Comparison of ENCODE assay signal across 9 cellular contexts in the genomic region with DNA sequence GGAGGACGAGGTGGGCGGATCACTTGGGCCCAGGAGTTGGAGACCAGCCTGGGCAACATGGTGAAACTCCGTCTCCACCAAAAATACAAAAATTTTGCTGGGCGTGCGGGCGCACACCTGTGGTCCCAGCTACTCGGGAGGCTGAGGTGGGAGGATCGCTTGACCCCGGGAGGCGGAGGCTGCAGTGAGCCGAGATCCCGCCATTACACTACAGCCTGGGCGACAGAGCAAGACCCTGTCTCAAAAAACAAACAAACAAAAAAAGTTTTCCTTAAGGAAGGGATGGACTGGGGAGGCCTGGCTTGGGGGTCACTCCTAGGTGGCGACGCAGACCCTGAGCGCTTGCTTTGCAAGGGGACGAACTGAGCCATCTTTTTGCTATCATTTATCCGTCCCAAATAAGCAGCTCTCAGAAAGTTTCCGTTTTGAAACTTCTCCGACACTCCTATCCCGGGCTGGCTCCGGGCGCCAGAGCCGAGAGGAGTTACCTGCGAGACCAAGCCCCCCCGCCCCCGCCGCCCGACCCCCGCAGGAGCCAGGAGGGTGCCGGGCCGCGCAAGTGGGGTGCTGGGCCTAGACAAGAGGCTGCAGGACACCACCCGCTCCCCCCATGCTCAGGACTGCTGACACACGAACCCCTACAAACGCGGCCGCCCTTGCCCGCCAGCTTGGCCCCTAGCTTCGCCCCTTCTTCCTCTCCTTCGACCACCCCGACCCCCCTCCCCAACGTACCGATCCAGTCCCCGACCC. TPM values are rescaled to one million over a fixed set of nuclear protein-coding genes. Genes with fewer than 3 reads are reported as not detected.
A peak's percentile ranks its signal among the peaks of the same experiment; 100 is the strongest.
DNase-seq lines count a peak whose midpoint lies in the region; ATAC-seq and TF ChIP-seq lines count a peak whose summit lies in the region.
"Had no signal": no experiment of that assay in that cellular context is flagged by ENCODE, and none has a peak within 500 bp of the region (broad histone marks: within the 10 kb centered on the region; RNA-seq: fewer than 3 reads in every experiment).

No MANE protein-coding gene starts in this region.

- no peaks in the 10 kb centered on the region for H3K36me3 Mint-ChIP-seq in stimulated activated memory B cell treated with anti-CD40 and anti-IgM and Interleukin-4, amounts not matched to agents 10 μg/mL and 1 μg/mL and 100 μg/mL, for 72 hours

- in situ Hi-C loops in brain microvascular endothelial cell (cut with HindIII; ENCODE audit: low pct_ligation_motif_present, low sequenced_read_pairs): no loop called here

- H3K27ac ChIP-seq in HEK293 (ENCODE audit: extremely low read depth, low read depth, low read length): no peak overlapping the region
- no peak overlapping the region for H3K27ac ChIP-seq in brain microvascular endothelial cell

- H3K27me3 Mint-ChIP-seq in stimulated activated memory B cell treated with anti-CD40 and anti-IgM and Interleukin-4, amounts not matched to agents 10 μg/mL and 1 μg/mL and 100 μg/mL, for 72 hours: peaks cover 90% of the 10 kb centered on the region

- CTCF ChIA-PET in HEK293 (lab: Yijun Ruan, JAX): no interaction called here

- H3K4me1 ChIP-seq in HEK293 (ENCODE audit: control insufficient read depth, insufficient read depth, low read length): peaks cover 4% of the 10 kb centered on the region; the same call in 1 of the 2 replicates

- H3K27ac Mint-ChIP-seq in stimulated activated memory B cell treated with anti-CD40 and anti-IgM and Interleukin-4, amounts not matched to agents 10 μg/mL and 1 μg/mL and 100 μg/mL, for 72 hours: no peak overlapping the region
- H3K27ac Mint-ChIP-seq: T-helper 1 cell treated with Interleukin-12 subunit alpha and Interleukin-12 subunit beta and Interleukin-4 antibody, amounts not matched to agents 30 μg/mL and 1 μg/mL, for 36 hours had no signal

- H3K4me1 Mint-ChIP-seq in stimulated activated memory B cell treated with anti-CD40 and anti-IgM and Interleukin-4, amounts not matched to agents 10 μg/mL and 1 μg/mL and 100 μg/mL, for 72 hours: peaks cover 10% of the 10 kb centered on the region

- TF ChIP-seq CTCF in HEK293 (tag by site-specific recombination; IDR thresholded peaks at IDR 0.05): no peak
- TF ChIP-seq CTCF in brain microvascular endothelial cell (IDR thresholded peaks at IDR 0.05; ENCODE audit: low read depth, low read length, missing control alignments): no peak
- TF ChIP-seq CTCF in kidney epithelial cell (IDR thresholded peaks at IDR 0.05; ENCODE audit: insufficient read depth, low read length, poor library complexity, severe bottlenecking): no peak

- DNase-seq in brain microvascular endothelial cell: no peak
- no peak for DNase-seq in kidney epithelial cell (ENCODE audit: low read depth)
- DNase-seq in effector CD4-positive, alpha-beta T cell: no peak
- no peak for DNase-seq in cortex of kidney (lab: John Stamatoyannopoulos, UW)
- no peak for DNase-seq in COLO829 (ENCODE audit: low spot score)

- peak overlapping the region; percentile 40 for H3K4me3 Mint-ChIP-seq in stimulated activated memory B cell treated with anti-CD40 and anti-IgM and Interleukin-4, amounts not matched to agents 10 μg/mL and 1 μg/mL and 100 μg/mL, for 72 hours

- H3K9me3 Mint-ChIP-seq in stimulated activated memory B cell treated with anti-CD40 and anti-IgM and Interleukin-4, amounts not matched to agents 10 μg/mL and 1 μg/mL and 100 μg/mL, for 72 hours: peaks cover 3% of the 10 kb centered on the region
- H3K9me3 Mint-ChIP-seq: T-helper 1 cell treated with Interleukin-12 subunit alpha and Interleukin-12 subunit beta and Interleukin-4 antibody, amounts not matched to agents 30 μg/mL and 1 μg/mL, for 36 hours had no signal

- H3K27me3 ChIP-seq in brain microvascular endothelial cell (replicated peaks) (no peaks in the 10 kb centered on the region), kidney epithelial cell (ENCODE audit: control insufficient read depth, insufficient read depth, low read length) (no peaks in the 10 kb centered on the region)

- POLR2A ChIA-PET in HEK293 (lab: Yijun Ruan, JAX): no interaction called here

- H3K9me3 ChIP-seq in HEK293 (ENCODE audit: control insufficient read depth, insufficient read depth, low read depth, low read length): no peaks in the 10 kb centered on the region

- H3K4me3 ChIP-seq in HEK293 (ENCODE audit: low read depth, low read length) (peak overlapping the region; percentile 41), brain microvascular endothelial cell (ENCODE audit: low read depth, low read length) (peak overlapping the region; percentile 75), kidney epithelial cell (ENCODE audit: low read depth, low read length) (peak overlapping the region; percentile 46)

- ATAC-seq in stimulated activated memory B cell treated with anti-CD40 and anti-IgM and Interleukin-4, amounts not matched to agents 10 μg/mL and 1 μg/mL and 100 μg/mL, for 72 hours: no peak
- no peak for ATAC-seq in HG03045 (IDR thresholded peaks at IDR 0.05; ENCODE audit: unreplicated experiment)

- no peaks in the 10 kb centered on the region for H3K36me3 ChIP-seq in HEK293 (ENCODE audit: control insufficient read depth in 2 of 2, insufficient read depth in 1 of 2, low read length in 2 of 2)
- no peaks in the 10 kb centered on the region for H3K36me3 ChIP-seq in brain microvascular endothelial cell (replicated peaks)
- H3K36me3 ChIP-seq in kidney epithelial cell (ENCODE audit: control insufficient read depth, insufficient read depth, low read length): no peaks in the 10 kb centered on the region

TF ChIP-seq in HEK293, 187 proteins besides CTCF, POLR2A, EP300 and RAD21 (continues in another document):
- TF ChIP-seq GFI1B (tag by site-specific recombination; IDR thresholded peaks at IDR 0.05): no peak
- no peak for TF ChIP-seq ZNF404 (tag by site-specific recombination; IDR thresholded peaks at IDR 0.05)
- TF ChIP-seq, protein P1, sequence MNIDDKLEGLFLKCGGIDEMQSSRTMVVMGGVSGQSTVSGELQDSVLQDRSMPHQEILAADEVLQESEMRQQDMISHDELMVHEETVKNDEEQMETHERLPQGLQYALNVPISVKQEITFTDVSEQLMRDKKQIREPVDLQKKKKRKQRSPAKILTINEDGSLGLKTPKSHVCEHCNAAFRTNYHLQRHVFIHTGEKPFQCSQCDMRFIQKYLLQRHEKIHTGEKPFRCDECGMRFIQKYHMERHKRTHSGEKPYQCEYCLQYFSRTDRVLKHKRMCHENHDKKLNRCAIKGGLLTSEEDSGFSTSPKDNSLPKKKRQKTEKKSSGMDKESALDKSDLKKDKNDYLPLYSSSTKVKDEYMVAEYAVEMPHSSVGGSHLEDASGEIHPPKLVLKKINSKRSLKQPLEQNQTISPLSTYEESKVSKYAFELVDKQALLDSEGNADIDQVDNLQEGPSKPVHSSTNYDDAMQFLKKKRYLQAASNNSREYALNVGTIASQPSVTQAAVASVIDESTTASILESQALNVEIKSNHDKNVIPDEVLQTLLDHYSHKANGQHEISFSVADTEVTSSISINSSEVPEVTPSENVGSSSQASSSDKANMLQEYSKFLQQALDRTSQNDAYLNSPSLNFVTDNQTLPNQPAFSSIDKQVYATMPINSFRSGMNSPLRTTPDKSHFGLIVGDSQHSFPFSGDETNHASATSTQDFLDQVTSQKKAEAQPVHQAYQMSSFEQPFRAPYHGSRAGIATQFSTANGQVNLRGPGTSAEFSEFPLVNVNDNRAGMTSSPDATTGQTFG (tag by site-specific recombination; IDR thresholded peaks at IDR 0.05; ENCODE audit: borderline replicate concordance): no peak
- TF ChIP-seq, protein P2, sequence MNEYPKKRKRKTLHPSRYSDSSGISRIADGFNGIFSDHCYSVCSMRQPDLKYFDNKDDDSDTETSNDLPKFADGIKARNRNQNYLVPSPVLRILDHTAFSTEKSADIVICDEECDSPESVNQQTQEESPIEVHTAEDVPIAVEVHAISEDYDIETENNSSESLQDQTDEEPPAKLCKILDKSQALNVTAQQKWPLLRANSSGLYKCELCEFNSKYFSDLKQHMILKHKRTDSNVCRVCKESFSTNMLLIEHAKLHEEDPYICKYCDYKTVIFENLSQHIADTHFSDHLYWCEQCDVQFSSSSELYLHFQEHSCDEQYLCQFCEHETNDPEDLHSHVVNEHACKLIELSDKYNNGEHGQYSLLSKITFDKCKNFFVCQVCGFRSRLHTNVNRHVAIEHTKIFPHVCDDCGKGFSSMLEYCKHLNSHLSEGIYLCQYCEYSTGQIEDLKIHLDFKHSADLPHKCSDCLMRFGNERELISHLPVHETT (tag by site-specific recombination; IDR thresholded peaks at IDR 0.05): no peak
- no peak for TF ChIP-seq ZFP3 (tag by site-specific recombination; IDR thresholded peaks at IDR 0.05; ENCODE audit: low read depth)
- no peak for TF ChIP-seq ZSCAN23 (tag by site-specific recombination; IDR thresholded peaks at IDR 0.05)
- no peak for TF ChIP-seq ZNF76 (tag by site-specific recombination; IDR thresholded peaks at IDR 0.05; ENCODE audit: borderline replicate concordance, low read depth)
- TF ChIP-seq, protein P3, sequence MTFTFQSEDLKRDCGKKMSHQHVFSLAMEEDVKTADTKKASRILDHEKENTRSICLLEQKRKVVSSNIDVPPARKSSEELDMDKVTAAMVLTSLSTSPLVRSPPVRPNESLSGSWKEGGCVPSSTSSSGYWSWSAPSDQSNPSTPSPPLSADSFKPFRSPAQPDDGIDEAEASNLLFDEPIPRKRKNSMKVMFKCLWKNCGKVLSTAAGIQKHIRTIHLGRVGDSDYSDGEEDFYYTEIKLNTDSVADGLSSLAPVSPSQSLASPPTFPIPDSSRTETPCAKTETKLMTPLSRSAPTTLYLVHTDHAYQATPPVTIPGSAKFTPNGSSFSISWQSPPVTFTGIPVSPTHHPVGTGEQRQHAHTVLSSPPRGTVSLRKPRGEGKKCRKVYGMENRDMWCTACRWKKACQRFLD (tag by site-specific recombination; IDR thresholded peaks at IDR 0.05): no peak
- TF ChIP-seq ZNF24 (tag by site-specific recombination; IDR thresholded peaks at IDR 0.05): no peak
- no peak for TF ChIP-seq ZNF280C (tag by site-specific recombination; IDR thresholded peaks at IDR 0.05)
- no peak for TF ChIP-seq ZNF843 (tag by site-specific recombination; IDR thresholded peaks at IDR 0.05)

RNA-seq across cellular contexts. Expression of gene PLA2R1, which starts 0.7 kb away (rescaled TPM):
- total RNA-seq in kidney epithelial cell: 2.9 and 3.6 TPM in 2 replicates
